11 cellular contexts compared by ENCODE assay signal in genomic region chr5:181234455-181235306, GRCh38. TPM values are rescaled to one million over a fixed set of nuclear protein-coding genes. Genes with fewer than 3 reads are reported as not detected.
DNase-seq lines count a peak whose midpoint lies in the region; ATAC-seq and TF ChIP-seq lines count a peak whose summit lies in the region.
"Had no signal": no experiment of that assay in that cellular context is flagged by ENCODE, and none has a peak within 500 bp of the region (broad histone marks: within the 10 kb centered on the region; RNA-seq: fewer than 3 reads in every experiment).

No MANE protein-coding gene starts in this region.

- peaks cover 0 to under 1% (median 0%) of the 10 kb centered on the region in 8 donors for H3K9me3 Mint-ChIP-seq in CD4-positive, alpha-beta memory T cell
- peaks cover 6% of the 10 kb centered on the region; the same call in 1 of the 3 replicates for H3K9me3 Mint-ChIP-seq in GM23338
- H3K9me3 Mint-ChIP-seq in activated CD8-positive, alpha-beta T cell treated with anti-CD3 and anti-CD28 coated beads for 36 hours, result no peaks in the 10 kb centered on the region

- peak; percentile 35 for ATAC-seq in GM23338
- ATAC-seq in activated CD8-positive, alpha-beta T cell treated with anti-CD3 and anti-CD28 coated beads for 36 hours, result peak; percentile 13
- ATAC-seq in GM18502 (IDR thresholded peaks at IDR 0.05; ENCODE audit: poor library complexity, unreplicated experiment), result no peak
- no peak for ATAC-seq in HG02970 (IDR thresholded peaks at IDR 0.05; ENCODE audit: low FRiP score, unreplicated experiment)

- H4K20me1 ChIP-seq in GM23338 (replicated peaks; ENCODE audit: insufficient read depth), result peaks cover 38% of the 10 kb centered on the region

- peaks cover 16% of the 10 kb centered on the region; the same call in 1 of the 2 replicates for H3K79me2 ChIP-seq in GM23338 (replicated peaks; ENCODE audit: insufficient read depth)

- H3K27me3 Mint-ChIP-seq in CD4-positive, alpha-beta memory T cell, result no peaks in the 10 kb centered on the region
- H3K27me3 Mint-ChIP-seq in GM23338 (ENCODE audit: insufficient read depth, low read depth, poor library complexity), result peaks cover 48% of the 10 kb centered on the region
- H3K27me3 Mint-ChIP-seq in activated CD8-positive, alpha-beta T cell treated with anti-CD3 and anti-CD28 coated beads for 36 hours, result no peaks in the 10 kb centered on the region

- H3K4me2 ChIP-seq in GM23338, result no peak overlapping the region

- intact Hi-C loops in CD4-positive, alpha-beta memory T cell (cut with micrococcal nuclease), result no loop called here
- intact Hi-C loops in activated CD8-positive, alpha-beta T cell treated with anti-CD3 and anti-CD28 coated beads for 36 hours (cut with micrococcal nuclease), result no loop called here

- H3K27me3 ChIP-seq in CD4-positive, alpha-beta memory T cell (ENCODE audit: insufficient read depth, low read length), result no peaks in the 10 kb centered on the region
- H3K27me3 ChIP-seq in GM23338 (ENCODE audit: insufficient read depth), result no peaks in the 10 kb centered on the region
- H3K27me3 ChIP-seq: right lobe of liver had no signal

- CTCF ChIA-PET in CD4-positive, alpha-beta memory T cell (lab: Charles Lee; ENCODE audit: partially characterized antibody), result no interaction called here
- CTCF ChIA-PET in activated CD8-positive, alpha-beta T cell treated with anti-CD3 and anti-CD28 coated beads for 36 hours (lab: Charles Lee), result no interaction called here

- H3F3A ChIP-seq in GM23338 (replicated peaks; ENCODE audit: low read depth), result peaks cover 53% of the 10 kb centered on the region

- DNase-seq in CD4-positive, alpha-beta memory T cell, result no peak
- DNase-seq in GM23338 (ENCODE audit: low spot score) (peak; percentile 31), mesenteric fat pad (ENCODE audit: low spot score) (peak; percentile 84), globus pallidus (ENCODE audit: low spot score) (no peak), SW 1271 (lab: John Stamatoyannopoulos, UW) (no peak)
- DNase-seq in activated CD8-positive, alpha-beta T cell treated with anti-CD3 and anti-CD28 coated beads for 36 hours, result no peak
- DNase-seq: aorta, kidney glomerular epithelial cell, right lobe of liver had no signal

- H3K27ac Mint-ChIP-seq in CD4-positive, alpha-beta memory T cell, result peak overlapping the region in 5 of 7 donors; percentile 32 to 77 (median 49)
- H3K27ac Mint-ChIP-seq in GM23338, result peak overlapping the region; percentile 83
- H3K27ac Mint-ChIP-seq in activated CD8-positive, alpha-beta T cell treated with anti-CD3 and anti-CD28 coated beads for 36 hours, result peak overlapping the region; percentile 68

- H3K27ac ChIP-seq in CD4-positive, alpha-beta memory T cell (ENCODE audit: low read depth, low read length), result no peak overlapping the region
- peak overlapping the region; percentile 86 for H3K27ac ChIP-seq in GM23338 (ENCODE audit: low read depth)
- H3K27ac ChIP-seq: right lobe of liver had no signal

- H3K4me3 Mint-ChIP-seq in CD4-positive, alpha-beta memory T cell, result no peak overlapping the region
- no peak overlapping the region; the same call in 2 of the 3 replicates for H3K4me3 Mint-ChIP-seq in GM23338
- no peak overlapping the region for H3K4me3 Mint-ChIP-seq in activated CD8-positive, alpha-beta T cell treated with anti-CD3 and anti-CD28 coated beads for 36 hours

- POLR2A ChIA-PET in CD4-positive, alpha-beta memory T cell (lab: Charles Lee; ENCODE audit: partially characterized antibody), result interaction anchor here (0.9 to 22.7 kb wide), 8 partner anchors 9 to 26 kb away, joined by 3 to 339 read pairs (median 4); partner anchors contain the start of genes RACK1, TRIM41 and TRIM52
- POLR2A ChIA-PET in activated CD8-positive, alpha-beta T cell treated with anti-CD3 and anti-CD28 coated beads for 36 hours (lab: Charles Lee), result interaction anchor here (0.8 to 35.9 kb wide), 9 partner anchors 2 to 45 kb away, joined by 3 to 746 read pairs (median 3); partner anchors contain the start of genes RACK1, TRIM41 and TRIM52

- peaks cover 69 to 88% of the 10 kb centered on the region in 2 donors for H3K36me3 Mint-ChIP-seq in CD4-positive, alpha-beta memory T cell
- peaks cover 83% of the 10 kb centered on the region for H3K36me3 Mint-ChIP-seq in GM23338 (ENCODE audit: low read depth)
- H3K36me3 Mint-ChIP-seq in activated CD8-positive, alpha-beta T cell treated with anti-CD3 and anti-CD28 coated beads for 36 hours (ENCODE audit: low read depth), result peaks cover 63% of the 10 kb centered on the region

- peaks cover 81% of the 10 kb centered on the region for H3K36me3 ChIP-seq in CD4-positive, alpha-beta memory T cell (ENCODE audit: insufficient read depth, low read length)
- H3K36me3 ChIP-seq in GM23338 (ENCODE audit: insufficient read depth), result peaks cover 40% of the 10 kb centered on the region

- peaks cover 9 to 36% (median 19%) of the 10 kb centered on the region in 4 donors for H3K4me1 Mint-ChIP-seq in CD4-positive, alpha-beta memory T cell
- peaks cover 25% of the 10 kb centered on the region for H3K4me1 Mint-ChIP-seq in GM23338
- peaks cover 32% of the 10 kb centered on the region for H3K4me1 Mint-ChIP-seq in activated CD8-positive, alpha-beta T cell treated with anti-CD3 and anti-CD28 coated beads for 36 hours (ENCODE audit: low read depth)

- no peaks in the 10 kb centered on the region for H3K9me2 ChIP-seq in GM23338 (ENCODE audit: insufficient read depth)

- no peaks in the 10 kb centered on the region for H3K9me3 ChIP-seq in CD4-positive, alpha-beta memory T cell (ENCODE audit: control insufficient read depth in 1 of 2, low read length in 2 of 2)
- H3K9me3 ChIP-seq: right lobe of liver had no signal

- H3K4me3 ChIP-seq in CD4-positive, alpha-beta memory T cell (ENCODE audit: low read length in 2 of 2), result no peak overlapping the region
- no peak overlapping the region for H3K4me3 ChIP-seq in GM23338
- H3K4me3 ChIP-seq: right lobe of liver had no signal

- no peak overlapping the region for H2AFZ ChIP-seq in GM23338

- H3K4me1 ChIP-seq in CD4-positive, alpha-beta memory T cell (ENCODE audit: insufficient read depth, low read length), result no peaks in the 10 kb centered on the region
- H3K4me1 ChIP-seq in GM23338 (ENCODE audit: insufficient read depth), result peaks cover 7% of the 10 kb centered on the region
- H3K4me1 ChIP-seq: right lobe of liver had no signal

- TF ChIP-seq CTCF in GM23338 (conservative IDR thresholded peaks at IDR 0.05; ENCODE audit: low read depth in 2 of 2), result no peak
- no peak for TF ChIP-seq CTCF in activated CD8-positive, alpha-beta T cell treated with anti-CD3 and anti-CD28 coated beads for 36 hours (IDR thresholded peaks at IDR 0.05)

RNA-seq across cellular contexts. Expression of gene RACK1, which starts 9.0 kb away (rescaled TPM):
- total RNA-seq in CD4-positive, alpha-beta memory T cell, result 1,000 to 10,000 TPM; 1,956 to 2,001 TPM
- polyA plus RNA-seq in CD4-positive, alpha-beta memory T cell, result 1,000 to 10,000 TPM; 2,065 to 2,145 TPM
- 4,589 and 4,798 TPM in 2 replicates for total RNA-seq in GM23338 (2014; rRNA removed; shearing (Covaris generic))
- 2,372 and 2,567 TPM in 2 replicates for polyA plus RNA-seq in GM23338 (2016; fragmentation: Nextera tagmentation; extraction: Ambion mirVana)
- total RNA-seq in activated CD8-positive, alpha-beta T cell treated with anti-CD3 and anti-CD28 coated beads for 36 hours, result 1,000 to 10,000 TPM; 2,759 to 2,801 TPM
- total RNA-seq in mesenteric fat pad, result 1,262 TPM

RNA-seq across cellular contexts. Expression of gene TRIM41, which starts 11.6 kb away (rescaled TPM):
- total RNA-seq in CD4-positive, alpha-beta memory T cell, result 10 to 100 TPM; 39.9 to 40.7 TPM
- polyA plus RNA-seq in CD4-positive, alpha-beta memory T cell, result 1 to 10 TPM; 1.7 to 2.0 TPM
- total RNA-seq in GM23338 (2014; rRNA removed; shearing (Covaris generic)), result 8.7 and 9.7 TPM in 2 replicates
- polyA plus RNA-seq in GM23338 (2016; fragmentation: Nextera tagmentation; extraction: Ambion mirVana), result 6.2 and 7.3 TPM in 2 replicates
- 10 to 100 TPM; 30.6 to 31.5 TPM for total RNA-seq in activated CD8-positive, alpha-beta T cell treated with anti-CD3 and anti-CD28 coated beads for 36 hours
- total RNA-seq in mesenteric fat pad, result 22.1 TPM

RNA-seq across cellular contexts. Expression of gene TRIM52, which starts 26.3 kb away (rescaled TPM):
- total RNA-seq in CD4-positive, alpha-beta memory T cell, result 10 to 100 TPM; 73.0 to 76.8 TPM
- 10 to 100 TPM; 19.4 to 47.2 TPM for polyA plus RNA-seq in CD4-positive, alpha-beta memory T cell
- total RNA-seq in GM23338 (2014; rRNA removed; shearing (Covaris generic)), result 2.9 and 6.2 TPM in 2 replicates
- 4.1 and 8.1 TPM in 2 replicates for polyA plus RNA-seq in GM23338 (2016; fragmentation: Nextera tagmentation; extraction: Ambion mirVana)
- total RNA-seq in activated CD8-positive, alpha-beta T cell treated with anti-CD3 and anti-CD28 coated beads for 36 hours, result 10 to 100 TPM; 13.2 to 13.8 TPM
- 9.5 TPM for total RNA-seq in mesenteric fat pad

RNA-seq across cellular contexts. Expression of gene TRIM7, which starts 29.7 kb away (rescaled TPM):
- 1 to 10 TPM; 3.3 to 4.2 TPM for total RNA-seq in CD4-positive, alpha-beta memory T cell
- polyA plus RNA-seq in CD4-positive, alpha-beta memory T cell, result under 1 TPM; 0.63 to 0.69 TPM
- 0.56 and 0.66 TPM in 2 replicates for total RNA-seq in GM23338 (2014; rRNA removed; shearing (Covaris generic))
- polyA plus RNA-seq in GM23338 (2016; fragmentation: Nextera tagmentation; extraction: Ambion mirVana), result 0.37 and 0.53 TPM in 2 replicates
- 1 to 10 TPM; 1.1 to 3.0 TPM for total RNA-seq in activated CD8-positive, alpha-beta T cell treated with anti-CD3 and anti-CD28 coated beads for 36 hours
- 3.0 TPM for total RNA-seq in mesenteric fat pad

Comparison
In these comparisons a context has a peak if more than half of its experiments do, and no peak if none do; other contexts are left out.
1. DNase-seq: peak in GM23338 (single experiment) and mesenteric fat pad (single experiment); none in CD4-positive, alpha-beta memory T cell (0 of 5), activated CD8-positive, alpha-beta T cell treated with anti-CD3 and anti-CD28 coated beads for 36 hours (single experiment), globus pallidus (single experiment) and SW 1271 (0 of 2).
2. ATAC-seq: peak in GM23338 (single experiment) and activated CD8-positive, alpha-beta T cell treated with anti-CD3 and anti-CD28 coated beads for 36 hours (single experiment); none in GM18502 (single experiment) and HG02970 (single experiment).
3. Peak in every context shown above with its lines, with median percentiles within 50 percentile points of each other: H3K27ac Mint-ChIP-seq.